ENCODE assay signal across 8 cellular contexts in genomic region chrX:109848451-109849050, GRCh38.
DNase-seq lines count a peak whose midpoint lies in the region; ATAC-seq and TF ChIP-seq lines count a peak whose summit lies in the region.

No MANE protein-coding gene starts in this region.

- H2BK12ac ChIP-seq in H9 (ENCODE audit: insufficient read length, low read depth, low read length), result no peak overlapping the region
- no peak overlapping the region for H2BK12ac ChIP-seq in mesenchymal stem cell (ENCODE audit: low read length in 2 of 2)

- peak; percentile 84 for ATAC-seq in GM18517 (IDR thresholded peaks at IDR 0.05; ENCODE audit: unreplicated experiment)

- H4K8ac ChIP-seq in H9 (replicated peaks; ENCODE audit: insufficient read length, low read depth, low read length) (no peak overlapping the region), mesenchymal stem cell (ENCODE audit: low read length) (no peak overlapping the region)

- peaks cover 4% of the 10 kb centered on the region; the same call in 1 of the 2 replicates for H3K4me1 ChIP-seq in H9 (ENCODE audit: insufficient read depth, low read length)
- H3K4me1 ChIP-seq in mesenchymal stem cell (ENCODE audit: control insufficient read depth, insufficient read depth, low read depth, low read length), result no peaks in the 10 kb centered on the region
- H3K4me1 ChIP-seq in sigmoid colon, result peaks cover 0 to 6% (median 0%) of the 10 kb centered on the region in 4 donors
- no peaks in the 10 kb centered on the region for H3K4me1 ChIP-seq in thyroid gland
- no peaks in the 10 kb centered on the region for H3K4me1 ChIP-seq in right atrium auricular region

- H3K36me3 ChIP-seq in mesenchymal stem cell (ENCODE audit: control insufficient read depth in 1 of 2, insufficient read depth in 2 of 2, low read depth in 1 of 2, low read length in 2 of 2) (no peaks in the 10 kb centered on the region), sigmoid colon (no peaks in the 10 kb centered on the region), thyroid gland (no peaks in the 10 kb centered on the region), right atrium auricular region (no peaks in the 10 kb centered on the region)

- H2BK120ac ChIP-seq in H9 (ENCODE audit: low read depth, low read length, poor library complexity, severe bottlenecking) (no peak overlapping the region), mesenchymal stem cell (ENCODE audit: low read depth, low read length) (no peak overlapping the region)

- H2BK15ac ChIP-seq in H9 (ENCODE audit: low read depth, low read length) (no peak overlapping the region), mesenchymal stem cell (ENCODE audit: low read depth, poor library complexity, severe bottlenecking) (no peak overlapping the region)

- no peaks in the 10 kb centered on the region; the same call in 1 of the 2 replicates for H3K27me3 Mint-ChIP-seq in H9 (ENCODE audit: low read depth)

- H2AK5ac ChIP-seq in H9 (ENCODE audit: insufficient read length, low read length) (no peak overlapping the region), mesenchymal stem cell (ENCODE audit: low read length, severe bottlenecking) (no peak overlapping the region)

- H3K23ac ChIP-seq in H9 (ENCODE audit: insufficient read length, low read depth, low read length) (no peak overlapping the region), mesenchymal stem cell (ENCODE audit: low read length in 2 of 2) (no peak overlapping the region)

- H3K23me2 ChIP-seq in H9 (ENCODE audit: insufficient read length, low read depth, low read length, poor library complexity, severe bottlenecking), result no peaks in the 10 kb centered on the region

- H3K4ac ChIP-seq in H9 (ENCODE audit: low read depth, low read length), result no peak overlapping the region
- H3K4ac ChIP-seq in mesenchymal stem cell (ENCODE audit: low read depth in 1 of 2, low read length in 2 of 2), result peak overlapping the region in 1 of 2 experiments; percentile 58

- no peak overlapping the region for H2BK5ac ChIP-seq in H9 (ENCODE audit: insufficient read length, low read length)
- H2BK5ac ChIP-seq in mesenchymal stem cell (ENCODE audit: low read depth, low read length, poor library complexity, severe bottlenecking), result no peak overlapping the region

- H2AFZ ChIP-seq in H9 (ENCODE audit: low read length) (no peak overlapping the region), mesenchymal stem cell (ENCODE audit: low read depth, low read length) (no peak overlapping the region)

- TF ChIP-seq CTCF in H9 (conservative IDR thresholded peaks at IDR 0.05) (no peak), sigmoid colon (IDR thresholded peaks at IDR 0.05) (no peak), thyroid gland (IDR thresholded peaks at IDR 0.05) (no peak), right atrium auricular region (IDR thresholded peaks at IDR 0.05) (no peak)

- peaks cover 0 to under 1% (median 0%) of the 10 kb centered on the region in 3 experiments; a peak in 1 of 7 replicates for H3K36me3 Mint-ChIP-seq in H9 (ENCODE audit: insufficient read depth in 1 of 3, low read depth in 3 of 3)

- H3K79me2 ChIP-seq in H9 (ENCODE audit: insufficient read depth, low read length), result no peaks in the 10 kb centered on the region

- H3K27me3 ChIP-seq in H9 (ENCODE audit: insufficient read depth, low read length), result no peaks in the 10 kb centered on the region
- H3K27me3 ChIP-seq in mesenchymal stem cell (ENCODE audit: control insufficient read depth in 1 of 2, insufficient read depth in 1 of 2, low read length in 2 of 2), result peaks cover 0 to 17% of the 10 kb centered on the region in 2 experiments
- no peaks in the 10 kb centered on the region for H3K27me3 ChIP-seq in sigmoid colon
- no peaks in the 10 kb centered on the region for H3K27me3 ChIP-seq in thyroid gland
- H3K27me3 ChIP-seq in right atrium auricular region, result no peaks in the 10 kb centered on the region

- no peak overlapping the region for H3K18ac ChIP-seq in H9 (ENCODE audit: insufficient read length, low read depth, low read length)
- H3K18ac ChIP-seq in mesenchymal stem cell (ENCODE audit: low read depth in 1 of 2, low read length in 2 of 2), result peak overlapping the region in 1 of 2 experiments; percentile 57

- no peak for TF ChIP-seq POLR2A in sigmoid colon (IDR thresholded peaks at IDR 0.05)
- no peak for TF ChIP-seq POLR2A in thyroid gland (IDR thresholded peaks at IDR 0.05)

- no peaks in the 10 kb centered on the region for H4K20me1 ChIP-seq in H9 (ENCODE audit: control insufficient read depth, insufficient read depth, insufficient read length)

- H3K9ac ChIP-seq in H9 (ENCODE audit: extremely low read depth, insufficient read length, low read length) (no peak overlapping the region), mesenchymal stem cell (ENCODE audit: low read length) (peak overlapping the region; percentile 66)

- H2BK20ac ChIP-seq in H9 (ENCODE audit: low read depth, low read length, poor library complexity, severe bottlenecking), result no peak overlapping the region

- TF ChIP-seq EP300 in sigmoid colon (IDR thresholded peaks at IDR 0.05), result no peak

- H3K4me3 Mint-ChIP-seq in H9, result no peak overlapping the region; a peak in 1 of 5 replicates

- H3K14ac ChIP-seq in H9 (ENCODE audit: insufficient read depth, low read length) (no peak overlapping the region), mesenchymal stem cell (ENCODE audit: low read length in 2 of 2) (no peak overlapping the region)

- no peak overlapping the region for H3K27ac ChIP-seq in H9 (ENCODE audit: insufficient read length, low read depth, low read length)
- H3K27ac ChIP-seq in mesenchymal stem cell (ENCODE audit: low read length, poor library complexity, severe bottlenecking), result no peak overlapping the region
- H3K27ac ChIP-seq in sigmoid colon, result no peak overlapping the region
- H3K27ac ChIP-seq in thyroid gland, result no peak overlapping the region
- H3K27ac ChIP-seq in right atrium auricular region, result no peak overlapping the region

- peak overlapping the region in 2 of 3 experiments; percentile 41 to 58; a peak in 2 of 7 replicates for H3K27ac Mint-ChIP-seq in H9

- intact Hi-C loops in sigmoid colon (cut with DNase I) (no loop called here), thyroid gland (cut with DNase I) (no loop called here)

- peaks cover 29 to 32% of the 10 kb centered on the region in 2 experiments for H3K4me1 Mint-ChIP-seq in H9

- peak; percentile 31 for DNase-seq in H9
- DNase-seq in MV-4-11 (lab: John Stamatoyannopoulos, UW), result peak; percentile 9
- no peak for DNase-seq in mesenchymal stem cell
- DNase-seq in RPMI8226, result no peak
- DNase-seq in sigmoid colon, result no peak
- DNase-seq in thyroid gland, result no peak
- DNase-seq in right atrium auricular region (ENCODE audit: low spot score), result no peak

- H3K9me3 ChIP-seq in H9 (ENCODE audit: control insufficient read depth, low read depth, low read length), result no peaks in the 10 kb centered on the region
- H3K9me3 ChIP-seq in mesenchymal stem cell (ENCODE audit: control insufficient read depth, low read length), result no peaks in the 10 kb centered on the region
- no peaks in the 10 kb centered on the region for H3K9me3 ChIP-seq in sigmoid colon
- H3K9me3 ChIP-seq in thyroid gland, result no peaks in the 10 kb centered on the region
- H3K9me3 ChIP-seq in right atrium auricular region, result peaks cover 0 to under 1% of the 10 kb centered on the region in 2 donors

- peaks cover 0 to under 1% of the 10 kb centered on the region in 2 experiments; a peak in 1 of 5 replicates for H3K9me3 Mint-ChIP-seq in H9

- no peak overlapping the region for H3K4me2 ChIP-seq in H9 (ENCODE audit: insufficient read depth, insufficient read length, low read length)
- H3K4me2 ChIP-seq in mesenchymal stem cell (ENCODE audit: low read length, poor library complexity, severe bottlenecking), result no peak overlapping the region

- WGBS in H9 (ENCODE audit: extremely low coverage, insufficient read length, low lambda C conversion rate), result no CpG with 5 or more reads among the region's 4 CpGs
- WGBS in mesenchymal stem cell, result 23% methylated on average over 4 of the region's 4 CpGs
- 38 to 53% methylated on average over 4 of the region's 4 CpGs for WGBS in sigmoid colon, 2 donors
- 67% methylated on average over 4 of the region's 4 CpGs for WGBS in thyroid gland, 2 donors

- H3K79me1 ChIP-seq in H9 (ENCODE audit: insufficient read depth, low read depth, low read length, poor library complexity, severe bottlenecking), result no peaks in the 10 kb centered on the region
- H3K79me1 ChIP-seq in mesenchymal stem cell (replicated peaks; ENCODE audit: low read length, poor library complexity, severe bottlenecking), result no peaks in the 10 kb centered on the region

- H3K4me3 ChIP-seq in mesenchymal stem cell (ENCODE audit: insufficient read depth in 1 of 2, low read depth in 1 of 2, low read length in 2 of 2) (no peak overlapping the region), sigmoid colon (no peak overlapping the region), thyroid gland (replicated peaks in 1 of 3) (no peak overlapping the region), right atrium auricular region (no peak overlapping the region)

- H4K91ac ChIP-seq in H9 (ENCODE audit: insufficient read length, low read depth, low read length), result no peak overlapping the region
- H4K91ac ChIP-seq in mesenchymal stem cell (ENCODE audit: low read length), result no peak overlapping the region

- H4K5ac ChIP-seq in H9 (ENCODE audit: insufficient read length, low read depth, low read length), result no peak overlapping the region

- H3T11ph ChIP-seq in H9 (ENCODE audit: low read length), result no peak overlapping the region

- H3K56ac ChIP-seq in H9 (ENCODE audit: insufficient read length, low read depth, low read length), result no peak overlapping the region

Comparison
In these comparisons a context has a peak if more than half of its experiments do, and no peak if none do; other contexts are left out.
1. DNase-seq: peak in H9 (single experiment) and MV-4-11 (single experiment); none in mesenchymal stem cell (single experiment), RPMI8226 (single experiment), sigmoid colon (single experiment), thyroid gland (0 of 2) and right atrium auricular region (single experiment).